16 cellular contexts compared by ENCODE assay signal in the genomic region with DNA sequence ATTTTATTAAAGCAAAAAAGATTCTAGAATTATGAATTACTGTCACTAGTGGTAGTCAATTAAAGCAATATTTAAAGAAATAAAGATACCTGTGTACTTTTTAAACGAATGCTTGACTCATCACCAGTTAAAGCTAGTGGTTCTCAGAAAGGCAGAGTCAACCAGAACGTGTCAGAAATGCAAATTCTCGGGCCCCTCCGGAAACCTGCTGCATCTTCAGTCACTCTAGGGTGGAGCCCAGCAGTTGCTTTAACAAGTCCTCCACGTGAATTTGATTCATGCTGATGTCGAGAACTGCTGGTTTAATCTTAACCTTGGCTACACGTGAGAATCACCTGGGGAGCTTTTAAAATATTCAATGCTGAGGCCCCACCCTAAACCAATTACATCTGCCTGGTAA.
"Had no signal": no experiment of that assay in that cellular context is flagged by ENCODE, and none has a peak within 500 bp of the region (broad histone marks: within the 10 kb centered on the region; RNA-seq: fewer than 3 reads in every experiment).

No MANE protein-coding gene starts in this region.

- H3K4me1 Mint-ChIP-seq: activated naive CD4-positive, alpha-beta T cell treated with anti-CD3 and anti-CD28 coated beads, Interleukin-2, amount 10 ng/mL, durations not matched to agents 7 days and 5 days; activated naive CD8-positive, alpha-beta T cell treated with anti-CD3 and anti-CD28 coated beads, Interleukin-2, amount 50 U/mL, for 24 hours; brain; memory B cell had no signal

- H3K4me3 ChIP-seq: neural progenitor cell, thyroid gland had no signal

- H3K4me3 Mint-ChIP-seq: activated naive CD4-positive, alpha-beta T cell treated with anti-CD3 and anti-CD28 coated beads, Interleukin-2, amount 10 ng/mL, durations not matched to agents 7 days and 5 days; activated naive CD8-positive, alpha-beta T cell treated with anti-CD3 and anti-CD28 coated beads, Interleukin-2, amount 50 U/mL, for 24 hours; activated T-helper 1 cell treated with anti-CD3 and anti-CD28 coated beads, Interleukin-12 subunit alpha, Interleukin-12 subunit beta, Interleukin-2, Interleukin-4 antibody, amounts not matched to agents 30 ng/mL and 10 ng/mL and 1 ng/mL, durations not matched to agents 14 hours and 24 hours and 36 hours; brain; effector memory CD8-positive, alpha-beta T cell; memory B cell; naive thymus-derived CD4-positive, alpha-beta T cell; neural progenitor cell had no signal

- H3K4me1 ChIP-seq: thyroid gland had no signal

- H3K27ac ChIP-seq: neural progenitor cell, thyroid gland had no signal

- H3K27ac Mint-ChIP-seq: activated naive CD4-positive, alpha-beta T cell treated with anti-CD3 and anti-CD28 coated beads, Interleukin-2, amount 10 ng/mL, durations not matched to agents 7 days and 5 days; activated naive CD8-positive, alpha-beta T cell treated with anti-CD3 and anti-CD28 coated beads, Interleukin-2, amount 50 U/mL, for 24 hours; activated T-helper 1 cell treated with anti-CD3 and anti-CD28 coated beads, Interleukin-12 subunit alpha, Interleukin-12 subunit beta, Interleukin-2, Interleukin-4 antibody, amounts not matched to agents 30 ng/mL and 10 ng/mL and 1 ng/mL, durations not matched to agents 14 hours and 24 hours and 36 hours; brain; effector memory CD8-positive, alpha-beta T cell; memory B cell; naive thymus-derived CD4-positive, alpha-beta T cell; neural progenitor cell; progenitor cell of endocrine pancreas had no signal

- H3K9me3 Mint-ChIP-seq: activated T-helper 1 cell treated with anti-CD3 and anti-CD28 coated beads, Interleukin-12 subunit alpha, Interleukin-12 subunit beta, Interleukin-2, Interleukin-4 antibody, amounts not matched to agents 30 ng/mL and 10 ng/mL and 1 ng/mL, durations not matched to agents 14 hours and 24 hours and 36 hours; effector memory CD8-positive, alpha-beta T cell; memory B cell had no signal

- H3K9me3 ChIP-seq: thyroid gland had no signal

- H3K27me3 Mint-ChIP-seq: activated naive CD8-positive, alpha-beta T cell treated with anti-CD3 and anti-CD28 coated beads, Interleukin-2, amount 50 U/mL, for 24 hours; brain; naive thymus-derived CD4-positive, alpha-beta T cell had no signal

- DNase-seq: activated CD4-positive, alpha-beta T cell treated with anti-CD3 and anti-CD28 coated beads for 1 hour; activated CD4-positive, alpha-beta T cell treated with anti-CD3 and anti-CD28 coated beads, Interleukin-2, amount 50 U/mL, for 4 hours; activated naive CD4-positive, alpha-beta T cell treated with anti-CD3 and anti-CD28 coated beads, Interleukin-2, amount 10 ng/mL, durations not matched to agents 7 days and 5 days; activated naive CD8-positive, alpha-beta T cell treated with anti-CD3 and anti-CD28 coated beads, Interleukin-2, amount 50 U/mL, for 24 hours; activated T-cell treated with anti-CD3 and anti-CD28 coated beads for 4 hours; anterior cingulate cortex; caudate nucleus; effector memory CD8-positive, alpha-beta T cell; naive thymus-derived CD4-positive, alpha-beta T cell; stimulated activated naive CD4-positive, alpha-beta T cell; thyroid gland had no signal

- H3K36me3 ChIP-seq: neural progenitor cell, thyroid gland had no signal

- H3K27me3 ChIP-seq: neural progenitor cell, thyroid gland had no signal

- H3K36me3 Mint-ChIP-seq: brain, memory B cell had no signal
